Comparison of ENCODE assay signal across 19 cellular contexts in genomic region chr2:182267971-182268370, GRCh38.
A peak's percentile ranks its signal among the peaks of the same experiment; 100 is the strongest.
DNase-seq lines count a peak whose midpoint lies in the region; ATAC-seq lines count a peak whose summit lies in the region.
"Had no signal": no experiment of that assay in that cellular context is flagged by ENCODE, and none has a peak within 500 bp of the region (broad histone marks: within the 10 kb centered on the region; RNA-seq: fewer than 3 reads in every experiment).

No MANE protein-coding gene starts in this region.

- in situ Hi-C loops in G401 (cut with HindIII; ENCODE audit: low sequenced_read_pairs), result no loop called here

- DNase-seq in Right ventricle myocardium superior (no peak), left cardiac atrium (no peak), G401 (ENCODE audit: low spot score) (peak; percentile 65), cerebellar cortex (ENCODE audit: low spot score) (peak; percentile 60)
- DNase-seq in activated naive CD4-positive, alpha-beta T cell treated with Interleukin-2 at 50 U/mL for 16 hours, result no peak
- DNase-seq: 8988T; ACHN; BE2C; CD4-positive, alpha-beta memory T cell; CD4-positive, CD25-positive, alpha-beta regulatory T cell; CD8-positive, alpha-beta memory T cell; COR-L47; DMS 273 treated with DMSO at 0.1 percent for 48 hours; DMS153; DMS53; DMS79; DND-41; EL; GF-D8 had no signal

- intact Hi-C loops in Right ventricle myocardium superior (cut with DNase I) (no loop called here), left cardiac atrium (cut with DNase I) (no loop called here)

- ATAC-seq in Right ventricle myocardium superior (ENCODE audit: poor library complexity), result peak; percentile 55
- no peak for ATAC-seq in left cardiac atrium

Comparison
In these comparisons a context has a peak if more than half of its experiments do, and no peak if none do; other contexts are left out.
1. DNase-seq: peak in G401 (single experiment) and cerebellar cortex (single experiment); none in Right ventricle myocardium superior (single experiment), left cardiac atrium (single experiment) and activated naive CD4-positive, alpha-beta T cell treated with Interleukin-2 at 50 U/mL for 16 hours (single experiment).